ENCODE assay signal across 8 cellular contexts in the genomic region with DNA sequence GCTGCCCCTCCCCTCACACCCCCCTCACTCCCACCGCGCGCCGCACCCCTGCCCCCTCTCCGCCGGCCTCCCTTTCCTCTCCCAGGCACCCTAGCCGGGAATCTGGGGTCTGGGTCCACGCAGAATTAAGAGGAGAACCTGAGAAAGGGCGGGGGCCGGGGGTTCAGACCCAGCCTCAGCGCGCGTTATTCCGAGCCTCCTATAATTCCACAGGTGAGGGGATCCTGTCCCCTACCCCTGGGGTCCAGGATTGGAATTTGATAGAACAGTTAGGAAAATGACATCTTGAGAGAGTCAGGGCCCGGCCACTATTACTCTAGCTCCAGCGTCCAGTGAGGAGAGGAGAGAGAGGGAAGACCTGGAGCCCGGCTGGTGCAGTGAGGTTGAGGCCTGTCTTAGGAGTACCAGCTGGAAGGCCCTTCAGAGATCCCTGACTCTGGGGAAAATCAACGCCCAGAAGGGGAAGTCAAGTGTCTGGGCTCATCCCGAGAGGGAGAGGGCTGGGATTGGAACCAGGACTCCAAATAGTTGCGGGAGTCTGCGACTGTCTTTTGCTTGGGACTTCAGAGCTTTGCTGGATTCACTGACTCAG. TPM values are rescaled to one million over a fixed set of nuclear protein-coding genes. Genes with fewer than 3 reads are reported as not detected.
DNase-seq lines count a peak whose midpoint lies in the region; ATAC-seq and TF ChIP-seq lines count a peak whose summit lies in the region.

No MANE protein-coding gene starts in this region.

- no peaks in the 10 kb centered on the region for H3K79me2 ChIP-seq in H9 (ENCODE audit: insufficient read depth, low read length)

- peak overlapping the region; percentile 50 for H3K4me2 ChIP-seq in H9 (ENCODE audit: insufficient read depth, insufficient read length, low read length)

- peaks cover 3% of the 10 kb centered on the region for H3K23me2 ChIP-seq in H9 (ENCODE audit: insufficient read length, low read depth, low read length, poor library complexity, severe bottlenecking)

- peaks cover 51 to 54% of the 10 kb centered on the region in 2 experiments for H3K4me1 Mint-ChIP-seq in H9

- H3K4ac ChIP-seq in H9 (ENCODE audit: low read depth, low read length): no peak overlapping the region

- no peak overlapping the region for H2AFZ ChIP-seq in H9 (ENCODE audit: low read length)

- no peaks in the 10 kb centered on the region for H3K79me1 ChIP-seq in H9 (ENCODE audit: insufficient read depth, low read depth, low read length, poor library complexity, severe bottlenecking)

- no peak overlapping the region for H4K91ac ChIP-seq in H9 (ENCODE audit: insufficient read length, low read depth, low read length)

- no peaks in the 10 kb centered on the region for H3K27me3 ChIP-seq in H9 (ENCODE audit: insufficient read depth, low read length)

- no peak overlapping the region for H4K8ac ChIP-seq in H9 (replicated peaks; ENCODE audit: insufficient read length, low read depth, low read length)

- H3K9me3 Mint-ChIP-seq in H9: no peaks in the 10 kb centered on the region; a peak in 2 of 5 replicates

- H3K18ac ChIP-seq in H9 (ENCODE audit: insufficient read length, low read depth, low read length): no peak overlapping the region

- H3K27ac Mint-ChIP-seq in H9: no peak overlapping the region; a peak in 1 of 7 replicates

- H2BK20ac ChIP-seq in H9 (ENCODE audit: low read depth, low read length, poor library complexity, severe bottlenecking): no peak overlapping the region

- no CpG with 5 or more reads among the region's 21 CpGs for WGBS in H9 (ENCODE audit: extremely low coverage, insufficient read length, low lambda C conversion rate)

- H2BK15ac ChIP-seq in H9 (ENCODE audit: low read depth, low read length): no peak overlapping the region

- DNase-seq in H9 (peak; percentile 61), fibroblast of villous mesenchyme (ENCODE audit: low read depth) (no peak), retina (peak; percentile 46), midbrain (lab: John Stamatoyannopoulos, UW) (no peak), NCI-H2029 (lab: John Stamatoyannopoulos, UW) (no peak), omental fat pad (ENCODE audit: low spot score) (no peak)

- H3K9me3 ChIP-seq in H9 (ENCODE audit: control insufficient read depth, low read depth, low read length): no peaks in the 10 kb centered on the region

- no peak overlapping the region for H3K9ac ChIP-seq in H9 (ENCODE audit: extremely low read depth, insufficient read length, low read length)

- no peak overlapping the region for H2AK5ac ChIP-seq in H9 (ENCODE audit: insufficient read length, low read length)

- ATAC-seq in HG03045 (IDR thresholded peaks at IDR 0.05; ENCODE audit: unreplicated experiment) (no peak), omental fat pad (ENCODE audit: low FRiP score) (no peak)

- no peak overlapping the region for H3K23ac ChIP-seq in H9 (ENCODE audit: insufficient read length, low read depth, low read length)

- H2BK120ac ChIP-seq in H9 (ENCODE audit: low read depth, low read length, poor library complexity, severe bottlenecking): no peak overlapping the region

- H3T11ph ChIP-seq in H9 (ENCODE audit: low read length): no peak overlapping the region

- H3K36me3 Mint-ChIP-seq in H9 (ENCODE audit: insufficient read depth in 1 of 3, low read depth in 3 of 3): peaks cover 0 to 3% (median 0%) of the 10 kb centered on the region in 3 experiments; a peak in 1 of 7 replicates

- no peak overlapping the region for H3K56ac ChIP-seq in H9 (ENCODE audit: insufficient read length, low read depth, low read length)

- H3K27me3 Mint-ChIP-seq in H9 (ENCODE audit: low read depth): peaks cover 32% of the 10 kb centered on the region

- no peak overlapping the region for H2BK5ac ChIP-seq in H9 (ENCODE audit: insufficient read length, low read length)

- peak overlapping the region; percentile 67 for H3K4me3 ChIP-seq in WI38 (ENCODE audit: low read depth, low read length)
- H3K4me3 ChIP-seq in fibroblast of villous mesenchyme (ENCODE audit: low read depth, low read length): peak overlapping the region; percentile 73

- TF ChIP-seq CTCF in H9 (conservative IDR thresholded peaks at IDR 0.05): no peak
- no peak for TF ChIP-seq CTCF in WI38 (IDR thresholded peaks at IDR 0.05; ENCODE audit: low read depth, low read length)
- no peak for TF ChIP-seq CTCF in fibroblast of villous mesenchyme (IDR thresholded peaks at IDR 0.05; ENCODE audit: insufficient read depth, low read depth, low read length)
- TF ChIP-seq CTCF in omental fat pad (IDR thresholded peaks at IDR 0.05): no peak

- H4K5ac ChIP-seq in H9 (ENCODE audit: insufficient read length, low read depth, low read length): no peak overlapping the region

- no peak overlapping the region; the same call in 1 of the 2 replicates for H3K14ac ChIP-seq in H9 (ENCODE audit: insufficient read depth, low read length)

- peak overlapping the region; percentile 50 to 71 for H3K4me3 Mint-ChIP-seq in H9

- H4K20me1 ChIP-seq in H9 (ENCODE audit: control insufficient read depth, insufficient read depth, insufficient read length): peaks cover 2% of the 10 kb centered on the region

- peaks cover 2% of the 10 kb centered on the region; the same call in 1 of the 2 replicates for H3K4me1 ChIP-seq in H9 (ENCODE audit: insufficient read depth, low read length)

- no peak overlapping the region for H2BK12ac ChIP-seq in H9 (ENCODE audit: insufficient read length, low read depth, low read length)

- H3K27ac ChIP-seq in H9 (ENCODE audit: insufficient read length, low read depth, low read length): no peak overlapping the region

RNA-seq across cellular contexts. Expression of a gene that starts 17.3 kb away (rescaled TPM):
- total RNA-seq in H9 (2021): 50.6 and 55.0 TPM in 2 replicates
- total RNA-seq in fibroblast of villous mesenchyme: 0.97 and 1.3 TPM in 2 replicates
- 10 to 100 TPM in 3 of 4 donors, not detected in 1; 13.0 to 19.3 (median 14.0) TPM for total RNA-seq in omental fat pad

RNA-seq across cellular contexts. Expression of a gene that starts 24.7 kb away (rescaled TPM):
- total RNA-seq in H9 (2021) (45.2 and 50.8 TPM in 2 replicates), fibroblast of villous mesenchyme (19.0 and 30.3 TPM in 2 replicates), omental fat pad (10 to 100 TPM; 33.9 to 60.8 (median 52.5) TPM)

RNA-seq across cellular contexts. Expression of a gene that starts 55.2 kb away (rescaled TPM):
- total RNA-seq in H9 (2021): 216 and 217 TPM in 2 replicates
- 42.2 and 47.1 TPM in 2 replicates for total RNA-seq in fibroblast of villous mesenchyme
- 10 to 100 TPM; 13.8 to 23.8 (median 15.7) TPM for total RNA-seq in omental fat pad

Comparison
In these comparisons a context has a peak if more than half of its experiments do, and no peak if none do; other contexts are left out.
1. DNase-seq: peak in H9 (single experiment) and retina (single experiment); none in fibroblast of villous mesenchyme (single experiment), midbrain (single experiment), NCI-H2029 (single experiment) and omental fat pad (single experiment).